1 cellular context compared by ENCODE assay signal in the genomic region with DNA sequence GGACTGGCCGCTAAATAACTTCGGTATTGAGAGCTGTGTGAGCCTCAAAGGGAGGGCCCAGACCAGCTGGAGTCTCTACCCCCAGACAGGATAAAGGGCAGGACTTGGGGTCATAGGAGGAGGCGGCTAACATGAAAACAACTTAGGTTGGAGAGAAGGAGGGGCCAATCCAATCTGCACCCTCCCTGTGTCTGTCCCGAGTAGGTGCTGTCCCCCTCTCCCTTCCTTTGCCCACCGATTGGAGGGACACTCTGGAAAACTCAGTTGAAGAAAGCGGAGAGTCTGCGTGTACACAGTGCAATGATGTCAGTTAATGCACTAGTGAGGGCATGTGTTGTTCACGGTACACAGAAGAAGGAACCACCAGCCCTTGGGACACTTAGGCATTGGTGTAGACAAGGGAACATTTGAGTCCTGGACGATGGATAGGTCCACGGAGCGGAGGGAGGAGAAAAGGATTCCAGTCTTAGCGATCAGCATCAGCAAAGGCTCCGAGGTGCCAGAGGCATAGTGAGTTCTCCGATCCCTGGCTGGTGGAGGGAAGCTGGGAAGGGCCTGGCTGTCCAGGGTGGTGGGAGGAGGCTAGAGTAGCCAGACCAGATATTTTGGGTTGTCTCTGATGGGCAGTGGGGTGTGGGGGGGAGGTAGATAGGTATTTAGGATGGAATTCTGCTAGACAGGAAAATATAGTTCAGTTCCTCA.
TF ChIP-seq lines count a peak whose summit lies in the region.

No MANE protein-coding gene starts in this region.

TF ChIP-seq in HepG2, 621 proteins besides CTCF, POLR2A, EP300 and RAD21 (continued from another document and continues in another):
- TF ChIP-seq, protein P1, sequence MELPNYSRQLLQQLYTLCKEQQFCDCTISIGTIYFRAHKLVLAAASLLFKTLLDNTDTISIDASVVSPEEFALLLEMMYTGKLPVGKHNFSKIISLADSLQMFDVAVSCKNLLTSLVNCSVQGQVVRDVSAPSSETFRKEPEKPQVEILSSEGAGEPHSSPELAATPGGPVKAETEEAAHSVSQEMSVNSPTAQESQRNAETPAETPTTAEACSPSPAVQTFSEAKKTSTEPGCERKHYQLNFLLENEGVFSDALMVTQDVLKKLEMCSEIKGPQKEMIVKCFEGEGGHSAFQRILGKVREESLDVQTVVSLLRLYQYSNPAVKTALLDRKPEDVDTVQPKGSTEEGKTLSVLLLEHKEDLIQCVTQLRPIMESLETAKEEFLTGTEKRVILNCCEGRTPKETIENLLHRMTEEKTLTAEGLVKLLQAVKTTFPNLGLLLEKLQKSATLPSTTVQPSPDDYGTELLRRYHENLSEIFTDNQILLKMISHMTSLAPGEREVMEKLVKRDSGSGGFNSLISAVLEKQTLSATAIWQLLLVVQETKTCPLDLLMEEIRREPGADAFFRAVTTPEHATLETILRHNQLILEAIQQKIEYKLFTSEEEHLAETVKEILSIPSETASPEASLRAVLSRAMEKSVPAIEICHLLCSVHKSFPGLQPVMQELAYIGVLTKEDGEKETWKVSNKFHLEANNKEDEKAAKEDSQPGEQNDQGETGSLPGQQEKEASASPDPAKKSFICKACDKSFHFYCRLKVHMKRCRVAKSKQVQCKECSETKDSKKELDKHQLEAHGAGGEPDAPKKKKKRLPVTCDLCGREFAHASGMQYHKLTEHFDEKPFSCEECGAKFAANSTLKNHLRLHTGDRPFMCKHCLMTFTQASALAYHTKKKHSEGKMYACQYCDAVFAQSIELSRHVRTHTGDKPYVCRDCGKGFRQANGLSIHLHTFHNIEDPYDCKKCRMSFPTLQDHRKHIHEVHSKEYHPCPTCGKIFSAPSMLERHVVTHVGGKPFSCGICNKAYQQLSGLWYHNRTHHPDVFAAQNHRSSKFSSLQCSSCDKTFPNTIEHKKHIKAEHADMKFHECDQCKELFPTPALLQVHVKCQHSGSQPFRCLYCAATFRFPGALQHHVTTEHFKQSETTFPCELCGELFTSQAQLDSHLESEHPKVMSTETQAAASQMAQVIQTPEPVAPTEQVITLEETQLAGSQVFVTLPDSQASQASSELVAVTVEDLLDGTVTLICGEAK (IDR thresholded peaks at IDR 0.05), result no peak
- TF ChIP-seq, protein P1 (CRISPR knock-in tag; IDR thresholded peaks at IDR 0.05), result no peak
- no peak for TF ChIP-seq BHLHE40 (IDR thresholded peaks at IDR 0.05; ENCODE audit: low read length)
- TF ChIP-seq, protein P2, sequence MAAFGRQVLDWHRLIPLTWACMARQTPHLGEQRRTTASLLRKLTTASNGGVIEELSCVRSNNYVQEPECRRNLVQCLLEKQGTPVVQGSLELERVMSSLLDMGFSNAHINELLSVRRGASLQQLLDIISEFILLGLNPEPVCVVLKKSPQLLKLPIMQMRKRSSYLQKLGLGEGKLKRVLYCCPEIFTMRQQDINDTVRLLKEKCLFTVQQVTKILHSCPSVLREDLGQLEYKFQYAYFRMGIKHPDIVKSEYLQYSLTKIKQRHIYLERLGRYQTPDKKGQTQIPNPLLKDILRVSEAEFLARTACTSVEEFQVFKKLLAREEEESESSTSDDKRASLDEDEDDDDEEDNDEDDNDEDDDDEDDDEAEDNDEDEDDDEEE (CRISPR knock-in tag; IDR thresholded peaks at IDR 0.05), result no peak
- no peak for TF ChIP-seq HDAC1 (CRISPR knock-in tag; IDR thresholded peaks at IDR 0.05)
- peak; percentile 88; the same call in 1 of the 2 replicates for TF ChIP-seq ZNF383 (CRISPR knock-in tag; IDR thresholded peaks at IDR 0.05; ENCODE audit: borderline replicate concordance)
- no peak for TF ChIP-seq ATF7 (IDR thresholded peaks at IDR 0.05)
- peak; percentile 51; the same call in 1 of the 2 replicates for TF ChIP-seq ATF7 (CRISPR knock-in tag; IDR thresholded peaks at IDR 0.05)
- TF ChIP-seq ZNF34 (CRISPR knock-in tag; IDR thresholded peaks at IDR 0.05; ENCODE audit: borderline replicate concordance), result no peak
- TF ChIP-seq SRF (IDR thresholded peaks at IDR 0.05; ENCODE audit: low read depth, low read length), result no peak
- no peak for TF ChIP-seq ZNF253 (CRISPR knock-in tag; IDR thresholded peaks at IDR 0.05; ENCODE audit: borderline replicate concordance)
- TF ChIP-seq SMAD1 (CRISPR knock-in tag; IDR thresholded peaks at IDR 0.05; ENCODE audit: borderline replicate concordance, low read depth), result peak; percentile 21; the same call in 1 of the 2 replicates
- TF ChIP-seq ZNF569 (CRISPR knock-in tag; IDR thresholded peaks at IDR 0.05; ENCODE audit: borderline replicate concordance), result no peak
- peak; percentile 55; the same call in 1 of the 2 replicates for TF ChIP-seq ZNF263 (CRISPR knock-in tag; IDR thresholded peaks at IDR 0.05)
- no peak for TF ChIP-seq HOXA5 (CRISPR knock-in tag; IDR thresholded peaks at IDR 0.05)
- no peak for TF ChIP-seq IRX3 (CRISPR knock-in tag; IDR thresholded peaks at IDR 0.05; ENCODE audit: borderline replicate concordance, low read depth)
- TF ChIP-seq, protein P3, sequence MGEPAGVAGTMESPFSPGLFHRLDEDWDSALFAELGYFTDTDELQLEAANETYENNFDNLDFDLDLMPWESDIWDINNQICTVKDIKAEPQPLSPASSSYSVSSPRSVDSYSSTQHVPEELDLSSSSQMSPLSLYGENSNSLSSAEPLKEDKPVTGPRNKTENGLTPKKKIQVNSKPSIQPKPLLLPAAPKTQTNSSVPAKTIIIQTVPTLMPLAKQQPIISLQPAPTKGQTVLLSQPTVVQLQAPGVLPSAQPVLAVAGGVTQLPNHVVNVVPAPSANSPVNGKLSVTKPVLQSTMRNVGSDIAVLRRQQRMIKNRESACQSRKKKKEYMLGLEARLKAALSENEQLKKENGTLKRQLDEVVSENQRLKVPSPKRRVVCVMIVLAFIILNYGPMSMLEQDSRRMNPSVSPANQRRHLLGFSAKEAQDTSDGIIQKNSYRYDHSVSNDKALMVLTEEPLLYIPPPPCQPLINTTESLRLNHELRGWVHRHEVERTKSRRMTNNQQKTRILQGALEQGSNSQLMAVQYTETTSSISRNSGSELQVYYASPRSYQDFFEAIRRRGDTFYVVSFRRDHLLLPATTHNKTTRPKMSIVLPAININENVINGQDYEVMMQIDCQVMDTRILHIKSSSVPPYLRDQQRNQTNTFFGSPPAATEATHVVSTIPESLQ (CRISPR knock-in tag; conservative IDR thresholded peaks at IDR 0.05), result no peak
- no peak for TF ChIP-seq POLR2AphosphoS2 (IDR thresholded peaks at IDR 0.05; ENCODE audit: low read depth, low read length)
- TF ChIP-seq, protein P4, sequence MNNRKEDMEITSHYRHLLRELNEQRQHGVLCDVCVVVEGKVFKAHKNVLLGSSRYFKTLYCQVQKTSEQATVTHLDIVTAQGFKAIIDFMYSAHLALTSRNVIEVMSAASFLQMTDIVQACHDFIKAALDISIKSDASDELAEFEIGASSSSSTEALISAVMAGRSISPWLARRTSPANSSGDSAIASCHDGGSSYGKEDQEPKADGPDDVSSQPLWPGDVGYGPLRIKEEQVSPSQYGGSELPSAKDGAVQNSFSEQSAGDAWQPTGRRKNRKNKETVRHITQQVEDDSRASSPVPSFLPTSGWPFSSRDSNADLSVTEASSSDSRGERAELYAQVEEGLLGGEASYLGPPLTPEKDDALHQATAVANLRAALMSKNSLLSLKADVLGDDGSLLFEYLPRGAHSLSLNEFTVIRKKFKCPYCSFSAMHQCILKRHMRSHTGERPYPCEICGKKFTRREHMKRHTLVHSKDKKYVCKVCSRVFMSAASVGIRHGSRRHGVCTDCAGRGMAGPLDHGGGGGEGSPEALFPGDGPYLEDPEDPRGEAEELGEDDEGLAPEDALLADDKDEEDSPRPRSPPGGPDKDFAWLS (CRISPR knock-in tag; IDR thresholded peaks at IDR 0.05; ENCODE audit: borderline replicate concordance), result 0 out of 2 replicates have a peak, but pooled peaks have one; percentile 84
- no peak for TF ChIP-seq U2AF2 (IDR thresholded peaks at IDR 0.05; ENCODE audit: low read depth, low read length)
- TF ChIP-seq ATF7-NPFF (CRISPR knock-in tag; IDR thresholded peaks at IDR 0.05; ENCODE audit: low read depth), result no peak
- no peak for TF ChIP-seq JDP2 (CRISPR knock-in tag; IDR thresholded peaks at IDR 0.05; ENCODE audit: borderline replicate concordance)
- TF ChIP-seq THAP11 (CRISPR knock-in tag; IDR thresholded peaks at IDR 0.05), result no peak
- no peak for TF ChIP-seq BRCA1 (CRISPR knock-in tag; IDR thresholded peaks at IDR 0.05)
- no peak for TF ChIP-seq KMT2B (CRISPR knock-in tag; IDR thresholded peaks at IDR 0.05)
- TF ChIP-seq, protein P5, sequence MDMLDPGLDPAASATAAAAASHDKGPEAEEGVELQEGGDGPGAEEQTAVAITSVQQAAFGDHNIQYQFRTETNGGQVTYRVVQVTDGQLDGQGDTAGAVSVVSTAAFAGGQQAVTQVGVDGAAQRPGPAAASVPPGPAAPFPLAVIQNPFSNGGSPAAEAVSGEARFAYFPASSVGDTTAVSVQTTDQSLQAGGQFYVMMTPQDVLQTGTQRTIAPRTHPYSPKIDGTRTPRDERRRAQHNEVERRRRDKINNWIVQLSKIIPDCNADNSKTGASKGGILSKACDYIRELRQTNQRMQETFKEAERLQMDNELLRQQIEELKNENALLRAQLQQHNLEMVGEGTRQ (IDR thresholded peaks at IDR 0.05; ENCODE audit: low read depth, low read length), result no peak
- TF ChIP-seq, protein P5 (CRISPR knock-in tag; IDR thresholded peaks at IDR 0.05; ENCODE audit: borderline replicate concordance), result no peak
- no peak for TF ChIP-seq ZNF672 (CRISPR knock-in tag; IDR thresholded peaks at IDR 0.05)
- TF ChIP-seq, protein P6, sequence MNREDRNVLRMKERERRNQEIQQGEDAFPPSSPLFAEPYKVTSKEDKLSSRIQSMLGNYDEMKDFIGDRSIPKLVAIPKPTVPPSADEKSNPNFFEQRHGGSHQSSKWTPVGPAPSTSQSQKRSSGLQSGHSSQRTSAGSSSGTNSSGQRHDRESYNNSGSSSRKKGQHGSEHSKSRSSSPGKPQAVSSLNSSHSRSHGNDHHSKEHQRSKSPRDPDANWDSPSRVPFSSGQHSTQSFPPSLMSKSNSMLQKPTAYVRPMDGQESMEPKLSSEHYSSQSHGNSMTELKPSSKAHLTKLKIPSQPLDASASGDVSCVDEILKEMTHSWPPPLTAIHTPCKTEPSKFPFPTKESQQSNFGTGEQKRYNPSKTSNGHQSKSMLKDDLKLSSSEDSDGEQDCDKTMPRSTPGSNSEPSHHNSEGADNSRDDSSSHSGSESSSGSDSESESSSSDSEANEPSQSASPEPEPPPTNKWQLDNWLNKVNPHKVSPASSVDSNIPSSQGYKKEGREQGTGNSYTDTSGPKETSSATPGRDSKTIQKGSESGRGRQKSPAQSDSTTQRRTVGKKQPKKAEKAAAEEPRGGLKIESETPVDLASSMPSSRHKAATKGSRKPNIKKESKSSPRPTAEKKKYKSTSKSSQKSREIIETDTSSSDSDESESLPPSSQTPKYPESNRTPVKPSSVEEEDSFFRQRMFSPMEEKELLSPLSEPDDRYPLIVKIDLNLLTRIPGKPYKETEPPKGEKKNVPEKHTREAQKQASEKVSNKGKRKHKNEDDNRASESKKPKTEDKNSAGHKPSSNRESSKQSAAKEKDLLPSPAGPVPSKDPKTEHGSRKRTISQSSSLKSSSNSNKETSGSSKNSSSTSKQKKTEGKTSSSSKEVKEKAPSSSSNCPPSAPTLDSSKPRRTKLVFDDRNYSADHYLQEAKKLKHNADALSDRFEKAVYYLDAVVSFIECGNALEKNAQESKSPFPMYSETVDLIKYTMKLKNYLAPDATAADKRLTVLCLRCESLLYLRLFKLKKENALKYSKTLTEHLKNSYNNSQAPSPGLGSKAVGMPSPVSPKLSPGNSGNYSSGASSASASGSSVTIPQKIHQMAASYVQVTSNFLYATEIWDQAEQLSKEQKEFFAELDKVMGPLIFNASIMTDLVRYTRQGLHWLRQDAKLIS (CRISPR knock-in tag; IDR thresholded peaks at IDR 0.05), result no peak
- TF ChIP-seq SAP130 (CRISPR knock-in tag; IDR thresholded peaks at IDR 0.05; ENCODE audit: low read depth), result peak; percentile 70
- TF ChIP-seq SIN3A (IDR thresholded peaks at IDR 0.05; ENCODE audit: borderline replicate concordance, low read depth, low read length), result 0 out of 2 replicates have a peak, but pooled peaks have one; percentile 15
- no peak; the same call in 1 of the 2 replicates for TF ChIP-seq ZNF550 (CRISPR knock-in tag; IDR thresholded peaks at IDR 0.05; ENCODE audit: borderline replicate concordance)
- TF ChIP-seq ZNF746 (CRISPR knock-in tag; IDR thresholded peaks at IDR 0.05), result peak; percentile 67; the same call in 1 of the 2 replicates
- no peak for TF ChIP-seq YEATS4 (CRISPR knock-in tag; IDR thresholded peaks at IDR 0.05; ENCODE audit: borderline replicate concordance)
- no peak for TF ChIP-seq ZNF709 (CRISPR knock-in tag; IDR thresholded peaks at IDR 0.05)
- TF ChIP-seq, protein P7, sequence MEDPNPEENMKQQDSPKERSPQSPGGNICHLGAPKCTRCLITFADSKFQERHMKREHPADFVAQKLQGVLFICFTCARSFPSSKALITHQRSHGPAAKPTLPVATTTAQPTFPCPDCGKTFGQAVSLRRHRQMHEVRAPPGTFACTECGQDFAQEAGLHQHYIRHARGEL (CRISPR knock-in tag; IDR thresholded peaks at IDR 0.05), result no peak
- 0 out of 2 replicates have a peak, but pooled peaks have one; percentile 1 for TF ChIP-seq ZNF619 (CRISPR knock-in tag; IDR thresholded peaks at IDR 0.05)
- TF ChIP-seq RFXAP (CRISPR knock-in tag; IDR thresholded peaks at IDR 0.05; ENCODE audit: borderline replicate concordance), result peak; percentile 63; the same call in 1 of the 2 replicates
- TF ChIP-seq MBNL3 (CRISPR knock-in tag; conservative IDR thresholded peaks at IDR 0.05), result no peak
